In genomic region chr12:108239378-108239777, GRCh38 we compare ENCODE assay signal across 25 cellular contexts.
"Had no signal": no experiment of that assay in that cellular context is flagged by ENCODE, and none has a peak within 500 bp of the region (broad histone marks: within the 10 kb centered on the region; RNA-seq: fewer than 3 reads in every experiment).

No MANE protein-coding gene starts in this region.

- H3K36me3 ChIP-seq: SJSA1 had no signal

- ATAC-seq: K562 had no signal

- H3K4me3 ChIP-seq: K562, SJSA1 had no signal

- H3K9ac ChIP-seq: KMS-11, SK-N-SH had no signal

- H3K4me1 Mint-ChIP-seq: IgD-negative memory B cell had no signal

- H3K27ac Mint-ChIP-seq: IgD-negative memory B cell had no signal

- FAIRE-seq: HTR-8/SVneo, K562, RCC 7860 had no signal

- H3K9me3 ChIP-seq: SJSA1, SK-N-SH had no signal

- H3K27ac ChIP-seq: HL-60, KMS-11, SJSA1 had no signal

- DNase-seq: Kasumi-1, MM.1S, NCI-H1092 treated with DMSO at 0.1 percent for 48 hours, NCI-H1436, NCI-H187, NCI-H2029, NCI-H2081 treated with DMSO at 0.1 percent for 48 hours, NCI-H2171, NCI-H226, NCI-H446, NCI-H510A, NCI-H524 treated with DMSO at 0.1 percent for 48 hours, NCI-H69, NCI-H774, Right ventricle myocardium superior, RPMI8226, SIG-M5, SK-N-SH had no signal

- H3K9me3 Mint-ChIP-seq: IgD-negative memory B cell had no signal

- H3K4me1 ChIP-seq: SJSA1 had no signal

- H3K27me3 ChIP-seq: SJSA1 had no signal
